ENCODE assay signal across 12 cellular contexts in the genomic region with DNA sequence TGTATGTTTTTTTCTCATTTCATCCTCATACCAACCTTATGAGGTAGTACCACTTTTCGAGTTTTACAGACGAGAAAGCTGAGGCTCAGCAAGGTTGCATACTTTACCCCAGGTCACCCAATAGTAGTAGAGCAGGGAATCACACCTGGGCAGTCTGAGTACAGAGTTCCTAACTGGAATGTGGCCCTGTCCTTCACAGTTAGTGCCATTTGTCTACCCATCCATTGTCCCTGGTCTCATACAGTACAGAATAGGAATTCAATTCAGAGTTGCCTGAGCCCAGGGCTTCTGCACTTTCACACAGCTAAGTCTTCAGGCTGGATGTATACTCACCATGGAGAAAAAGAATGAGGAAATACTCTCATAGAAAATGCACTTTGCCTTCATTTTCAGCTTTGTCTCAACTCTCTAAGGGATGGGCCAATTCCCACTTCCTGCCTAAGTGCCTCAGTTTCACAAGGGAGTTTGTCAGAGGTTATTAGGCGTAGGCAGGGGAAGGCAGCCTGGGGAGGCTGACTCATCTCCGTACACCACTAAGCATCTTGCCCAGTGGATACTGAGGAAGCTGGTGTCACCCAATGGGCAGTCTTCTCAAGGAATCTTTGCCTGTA.
DNase-seq lines count a peak whose midpoint lies in the region; ATAC-seq and TF ChIP-seq lines count a peak whose summit lies in the region.
"Had no signal": no experiment of that assay in that cellular context is flagged by ENCODE, and none has a peak within 500 bp of the region (broad histone marks: within the 10 kb centered on the region; RNA-seq: fewer than 3 reads in every experiment).

No MANE protein-coding gene starts in this region.

- H3K4me3 Mint-ChIP-seq in stimulated activated naive CD8-positive, alpha-beta T cell treated with anti-CD3 and anti-CD28 coated beads, Interleukin-15, amount 100 ng/mL, for 72 hours = no peak overlapping the region
- H3K4me3 Mint-ChIP-seq in activated CD8-positive, alpha-beta T cell treated with anti-CD3 and anti-CD28 coated beads for 36 hours = no peak overlapping the region
- no peak overlapping the region for H3K4me3 Mint-ChIP-seq in activated CD8-positive, alpha-beta T cell treated with anti-CD3 and anti-CD28 coated beads, Interleukin-2, amount 10 ng/mL, durations not matched to agents 7 days and 5 days
- no peak overlapping the region for H3K4me3 Mint-ChIP-seq in activated T-helper 1 cell treated with anti-CD3 and anti-CD28 coated beads, Interleukin-12 subunit alpha, Interleukin-12 subunit beta, Interleukin-2, Interleukin-4 antibody, amounts not matched to agents 30 ng/mL and 10 ng/mL and 1 ng/mL, durations not matched to agents 14 hours and 24 hours and 36 hours
- H3K4me3 Mint-ChIP-seq: natural killer cell treated with Interleukin-12 subunit alpha and Interleukin-12 subunit beta and Interleukin-15 and Interleukin-18, amount 100 ng/mL, for 72 hours had no signal

- ATAC-seq in RWPE2 (ENCODE audit: low read depth) = peak; percentile 66
- ATAC-seq in stimulated activated naive CD8-positive, alpha-beta T cell treated with anti-CD3 and anti-CD28 coated beads, Interleukin-15, amount 100 ng/mL, for 72 hours = peak; percentile 35
- ATAC-seq in activated CD8-positive, alpha-beta T cell treated with anti-CD3 and anti-CD28 coated beads for 36 hours = no peak
- no peak for ATAC-seq in activated CD8-positive, alpha-beta T cell treated with anti-CD3 and anti-CD28 coated beads, Interleukin-2, amount 10 ng/mL, durations not matched to agents 7 days and 5 days

- no peaks in the 10 kb centered on the region for H3K27me3 ChIP-seq in RWPE2 (ENCODE audit: insufficient read depth, poor library complexity, severe bottlenecking)

- H3K27ac Mint-ChIP-seq in stimulated activated naive CD8-positive, alpha-beta T cell treated with anti-CD3 and anti-CD28 coated beads, Interleukin-15, amount 100 ng/mL, for 72 hours = no peak overlapping the region
- H3K27ac Mint-ChIP-seq in activated CD8-positive, alpha-beta T cell treated with anti-CD3 and anti-CD28 coated beads for 36 hours = no peak overlapping the region
- H3K27ac Mint-ChIP-seq in activated CD8-positive, alpha-beta T cell treated with anti-CD3 and anti-CD28 coated beads, Interleukin-2, amount 10 ng/mL, durations not matched to agents 7 days and 5 days = no peak overlapping the region
- H3K27ac Mint-ChIP-seq in activated T-helper 1 cell treated with anti-CD3 and anti-CD28 coated beads, Interleukin-12 subunit alpha, Interleukin-12 subunit beta, Interleukin-2, Interleukin-4 antibody, amounts not matched to agents 30 ng/mL and 10 ng/mL and 1 ng/mL, durations not matched to agents 14 hours and 24 hours and 36 hours = no peak overlapping the region
- H3K27ac Mint-ChIP-seq: natural killer cell treated with Interleukin-12 subunit alpha and Interleukin-12 subunit beta and Interleukin-15 and Interleukin-18, amount 100 ng/mL, for 72 hours had no signal

- no peak overlapping the region for H3K4me3 ChIP-seq in RWPE2 (ENCODE audit: severe bottlenecking)
- no peak overlapping the region for H3K4me3 ChIP-seq in foreskin fibroblast (ENCODE audit: low read depth in 1 of 2, low read length in 2 of 2)

- intact Hi-C loops in activated CD8-positive, alpha-beta T cell treated with anti-CD3 and anti-CD28 coated beads for 36 hours (cut with micrococcal nuclease) = no loop called here
- intact Hi-C loops in activated T-helper 1 cell treated with anti-CD3 and anti-CD28 coated beads, Interleukin-12 subunit alpha, Interleukin-12 subunit beta, Interleukin-2, Interleukin-4 antibody, amounts not matched to agents 30 ng/mL and 10 ng/mL and 1 ng/mL, durations not matched to agents 14 hours and 24 hours and 36 hours (cut with micrococcal nuclease) = no loop called here

- no peaks in the 10 kb centered on the region for H3K27me3 Mint-ChIP-seq in stimulated activated naive CD8-positive, alpha-beta T cell treated with anti-CD3 and anti-CD28 coated beads, Interleukin-15, amount 100 ng/mL, for 72 hours
- H3K27me3 Mint-ChIP-seq in activated CD8-positive, alpha-beta T cell treated with anti-CD3 and anti-CD28 coated beads for 36 hours = peaks cover 1% of the 10 kb centered on the region
- peaks cover 12% of the 10 kb centered on the region for H3K27me3 Mint-ChIP-seq in activated CD8-positive, alpha-beta T cell treated with anti-CD3 and anti-CD28 coated beads, Interleukin-2, amount 10 ng/mL, durations not matched to agents 7 days and 5 days (ENCODE audit: low read depth)
- H3K27me3 Mint-ChIP-seq in activated T-helper 1 cell treated with anti-CD3 and anti-CD28 coated beads, Interleukin-12 subunit alpha, Interleukin-12 subunit beta, Interleukin-2, Interleukin-4 antibody, amounts not matched to agents 30 ng/mL and 10 ng/mL and 1 ng/mL, durations not matched to agents 14 hours and 24 hours and 36 hours (ENCODE audit: insufficient read depth) = no peaks in the 10 kb centered on the region

- CTCF ChIA-PET in activated CD8-positive, alpha-beta T cell treated with anti-CD3 and anti-CD28 coated beads for 36 hours (lab: Charles Lee) = no interaction called here
- CTCF ChIA-PET in activated CD8-positive, alpha-beta T cell treated with anti-CD3 and anti-CD28 coated beads, Interleukin-2, amount 10 ng/mL, durations not matched to agents 7 days and 5 days (lab: Charles Lee) = no interaction called here

- H3K4me1 ChIP-seq in RWPE2 (ENCODE audit: insufficient read depth, poor library complexity, severe bottlenecking) = no peaks in the 10 kb centered on the region

- DNase-seq in NCI-H2196 (lab: John Stamatoyannopoulos, UW; ENCODE audit: unreplicated experiment) (peak; percentile 27), NCI-H2196 treated with DMSO at 0.1 percent for 48 hours (lab: John Stamatoyannopoulos, UW; ENCODE audit: unreplicated experiment) (no peak), RWPE2 (ENCODE audit: low spot score) (no peak), foreskin fibroblast (peak; percentile 49 to 62)
- DNase-seq in stimulated activated naive CD8-positive, alpha-beta T cell treated with anti-CD3 and anti-CD28 coated beads, Interleukin-15, amount 100 ng/mL, for 72 hours = no peak
- DNase-seq in activated CD8-positive, alpha-beta T cell treated with anti-CD3 and anti-CD28 coated beads for 36 hours = no peak
- DNase-seq in activated CD8-positive, alpha-beta T cell treated with anti-CD3 and anti-CD28 coated beads, Interleukin-2, amount 10 ng/mL, durations not matched to agents 7 days and 5 days = no peak
- no peak for DNase-seq in activated T-helper 1 cell treated with anti-CD3 and anti-CD28 coated beads, Interleukin-12 subunit alpha, Interleukin-12 subunit beta, Interleukin-2, Interleukin-4 antibody, amounts not matched to agents 30 ng/mL and 10 ng/mL and 1 ng/mL, durations not matched to agents 14 hours and 24 hours and 36 hours (ENCODE audit: low spot score)
- DNase-seq: activated CD4-positive, CD25-positive, alpha-beta regulatory T cell; NCI-H526 treated with DMSO at 0.1 percent for 48 hours had no signal

- peaks cover 10% of the 10 kb centered on the region for H3K4me1 Mint-ChIP-seq in stimulated activated naive CD8-positive, alpha-beta T cell treated with anti-CD3 and anti-CD28 coated beads, Interleukin-15, amount 100 ng/mL, for 72 hours
- H3K4me1 Mint-ChIP-seq in activated CD8-positive, alpha-beta T cell treated with anti-CD3 and anti-CD28 coated beads for 36 hours (ENCODE audit: low read depth) = peaks cover 5% of the 10 kb centered on the region
- no peaks in the 10 kb centered on the region for H3K4me1 Mint-ChIP-seq in activated CD8-positive, alpha-beta T cell treated with anti-CD3 and anti-CD28 coated beads, Interleukin-2, amount 10 ng/mL, durations not matched to agents 7 days and 5 days (ENCODE audit: low read depth)
- peaks cover 6% of the 10 kb centered on the region for H3K4me1 Mint-ChIP-seq in activated T-helper 1 cell treated with anti-CD3 and anti-CD28 coated beads, Interleukin-12 subunit alpha, Interleukin-12 subunit beta, Interleukin-2, Interleukin-4 antibody, amounts not matched to agents 30 ng/mL and 10 ng/mL and 1 ng/mL, durations not matched to agents 14 hours and 24 hours and 36 hours (ENCODE audit: low read depth)

- no peaks in the 10 kb centered on the region for H3K9me3 Mint-ChIP-seq in stimulated activated naive CD8-positive, alpha-beta T cell treated with anti-CD3 and anti-CD28 coated beads, Interleukin-15, amount 100 ng/mL, for 72 hours
- no peaks in the 10 kb centered on the region for H3K9me3 Mint-ChIP-seq in activated CD8-positive, alpha-beta T cell treated with anti-CD3 and anti-CD28 coated beads for 36 hours
- H3K9me3 Mint-ChIP-seq in activated CD8-positive, alpha-beta T cell treated with anti-CD3 and anti-CD28 coated beads, Interleukin-2, amount 10 ng/mL, durations not matched to agents 7 days and 5 days (ENCODE audit: insufficient read depth) = no peaks in the 10 kb centered on the region
- no peaks in the 10 kb centered on the region for H3K9me3 Mint-ChIP-seq in activated T-helper 1 cell treated with anti-CD3 and anti-CD28 coated beads, Interleukin-12 subunit alpha, Interleukin-12 subunit beta, Interleukin-2, Interleukin-4 antibody, amounts not matched to agents 30 ng/mL and 10 ng/mL and 1 ng/mL, durations not matched to agents 14 hours and 24 hours and 36 hours
- H3K9me3 Mint-ChIP-seq: natural killer cell treated with Interleukin-12 subunit alpha and Interleukin-12 subunit beta and Interleukin-15 and Interleukin-18, amount 100 ng/mL, for 72 hours had no signal

- H3K36me3 ChIP-seq in RWPE2 (ENCODE audit: low read depth) = no peaks in the 10 kb centered on the region

- H3K36me3 Mint-ChIP-seq in activated CD8-positive, alpha-beta T cell treated with anti-CD3 and anti-CD28 coated beads for 36 hours (ENCODE audit: low read depth) = no peaks in the 10 kb centered on the region
- H3K36me3 Mint-ChIP-seq in activated CD8-positive, alpha-beta T cell treated with anti-CD3 and anti-CD28 coated beads, Interleukin-2, amount 10 ng/mL, durations not matched to agents 7 days and 5 days (ENCODE audit: low read depth) = no peaks in the 10 kb centered on the region
- no peaks in the 10 kb centered on the region for H3K36me3 Mint-ChIP-seq in activated T-helper 1 cell treated with anti-CD3 and anti-CD28 coated beads, Interleukin-12 subunit alpha, Interleukin-12 subunit beta, Interleukin-2, Interleukin-4 antibody, amounts not matched to agents 30 ng/mL and 10 ng/mL and 1 ng/mL, durations not matched to agents 14 hours and 24 hours and 36 hours (ENCODE audit: low read depth)
- H3K36me3 Mint-ChIP-seq: natural killer cell treated with Interleukin-12 subunit alpha and Interleukin-12 subunit beta and Interleukin-15 and Interleukin-18, amount 100 ng/mL, for 72 hours had no signal

- no peaks in the 10 kb centered on the region for H3K9me3 ChIP-seq in RWPE2 (ENCODE audit: severe bottlenecking)

- POLR2A ChIA-PET in activated CD8-positive, alpha-beta T cell treated with anti-CD3 and anti-CD28 coated beads for 36 hours (lab: Charles Lee) = interaction anchor here (0.6 kb wide), 1 partner anchor 11 kb away, joined by 3 read pairs; no protein-coding TSS in a partner anchor
- POLR2A ChIA-PET in activated CD8-positive, alpha-beta T cell treated with anti-CD3 and anti-CD28 coated beads, Interleukin-2, amount 10 ng/mL, durations not matched to agents 7 days and 5 days (lab: Charles Lee) = no interaction called here

- TF ChIP-seq CTCF in RWPE2 (IDR thresholded peaks at IDR 0.05; ENCODE audit: poor library complexity, severe bottlenecking) (no peak), foreskin fibroblast (IDR thresholded peaks at IDR 0.05; ENCODE audit: low read depth, low read length) (no peak)
- no peak for TF ChIP-seq CTCF in activated CD8-positive, alpha-beta T cell treated with anti-CD3 and anti-CD28 coated beads for 36 hours (IDR thresholded peaks at IDR 0.05)

- no peak overlapping the region for H3K27ac ChIP-seq in RWPE2 (ENCODE audit: poor library complexity, severe bottlenecking)
- H3K27ac ChIP-seq: 22Rv1 had no signal

Comparison
In these comparisons a context has a peak if more than half of its experiments do, and no peak if none do; other contexts are left out.
1. DNase-seq: peak in NCI-H2196 (single experiment) and foreskin fibroblast (2 of 2); none in NCI-H2196 treated with DMSO at 0.1 percent for 48 hours (single experiment), RWPE2 (single experiment), stimulated activated naive CD8-positive, alpha-beta T cell treated with anti-CD3 and anti-CD28 coated beads, Interleukin-15, amount 100 ng/mL, for 72 hours (0 of 2), activated CD8-positive, alpha-beta T cell treated with anti-CD3 and anti-CD28 coated beads for 36 hours (single experiment), activated CD8-positive, alpha-beta T cell treated with anti-CD3 and anti-CD28 coated beads, Interleukin-2, amount 10 ng/mL, durations not matched to agents 7 days and 5 days (single experiment) and activated T-helper 1 cell treated with anti-CD3 and anti-CD28 coated beads, Interleukin-12 subunit alpha, Interleukin-12 subunit beta, Interleukin-2, Interleukin-4 antibody, amounts not matched to agents 30 ng/mL and 10 ng/mL and 1 ng/mL, durations not matched to agents 14 hours and 24 hours and 36 hours (single experiment).
2. ATAC-seq: peak in RWPE2 (single experiment) and stimulated activated naive CD8-positive, alpha-beta T cell treated with anti-CD3 and anti-CD28 coated beads, Interleukin-15, amount 100 ng/mL, for 72 hours (single experiment); none in activated CD8-positive, alpha-beta T cell treated with anti-CD3 and anti-CD28 coated beads for 36 hours (single experiment) and activated CD8-positive, alpha-beta T cell treated with anti-CD3 and anti-CD28 coated beads, Interleukin-2, amount 10 ng/mL, durations not matched to agents 7 days and 5 days (single experiment).